2 cellular contexts compared by ENCODE assay signal in genomic region chr1:24984800-24985552, GRCh38.
TF ChIP-seq lines count a peak whose summit lies in the region.

No MANE protein-coding gene starts in this region.

TF ChIP-seq in HepG2, 621 proteins besides CTCF, POLR2A, EP300 and RAD21:
- TF ChIP-seq GTF2F1 (IDR thresholded peaks at IDR 0.05; ENCODE audit: low read length) = no peak
- TF ChIP-seq ZXDC (CRISPR knock-in tag; IDR thresholded peaks at IDR 0.05) = no peak
- no peak for TF ChIP-seq TBX2 (CRISPR knock-in tag; IDR thresholded peaks at IDR 0.05; ENCODE audit: borderline replicate concordance)
- TF ChIP-seq DRAP1 (CRISPR knock-in tag; IDR thresholded peaks at IDR 0.05) = no peak

TF ChIP-seq in SK-N-SH, 30 proteins besides CTCF, POLR2A, EP300 and RAD21:
- no peak for TF ChIP-seq YY1 (IDR thresholded peaks at IDR 0.05; ENCODE audit: low read depth)
- TF ChIP-seq RXRA (IDR thresholded peaks at IDR 0.05; ENCODE audit: borderline replicate concordance, low read depth) = no peak
